In the genomic region with DNA sequence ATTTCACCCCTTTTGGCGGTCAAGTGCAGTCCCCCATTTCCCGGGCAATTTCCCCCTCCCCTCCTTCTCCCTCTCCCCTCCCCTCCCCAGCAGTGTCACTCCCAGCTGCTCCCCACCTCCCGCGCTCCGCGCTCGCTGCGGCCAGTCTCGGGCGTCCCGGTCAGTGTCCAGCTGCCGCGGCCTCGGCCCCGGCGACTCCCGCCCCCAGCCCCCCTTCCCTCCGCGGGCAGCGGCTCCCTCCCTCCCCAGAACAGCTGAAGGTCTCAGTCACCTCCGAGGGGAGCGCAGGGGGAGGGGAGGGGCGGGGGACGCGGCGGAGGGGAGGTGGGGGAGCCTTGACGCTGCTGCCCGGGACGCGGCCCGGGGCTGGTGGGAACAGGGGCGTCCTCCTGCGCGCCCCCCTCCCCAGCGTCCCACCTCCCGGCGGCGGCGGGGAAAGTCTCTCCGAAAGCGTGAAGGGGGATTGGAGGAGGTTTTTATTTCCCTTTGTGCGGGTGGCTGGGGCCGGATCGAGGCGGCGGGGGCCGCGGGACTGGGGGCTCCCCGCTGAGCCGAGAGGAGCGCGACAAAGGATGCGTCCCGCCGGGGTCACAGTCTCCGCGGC, we compare ENCODE assay signal across 12 cellular contexts. TPM values are rescaled to one million over a fixed set of nuclear protein-coding genes. Genes with fewer than 3 reads are reported as not detected.
DNase-seq lines count a peak whose midpoint lies in the region; ATAC-seq, FAIRE-seq and TF ChIP-seq lines count a peak whose summit lies in the region.
"Had no signal": no experiment of that assay in that cellular context is flagged by ENCODE, and none has a peak within 500 bp of the region (broad histone marks: within the 10 kb centered on the region; RNA-seq: fewer than 3 reads in every experiment).

A gene with protein sequence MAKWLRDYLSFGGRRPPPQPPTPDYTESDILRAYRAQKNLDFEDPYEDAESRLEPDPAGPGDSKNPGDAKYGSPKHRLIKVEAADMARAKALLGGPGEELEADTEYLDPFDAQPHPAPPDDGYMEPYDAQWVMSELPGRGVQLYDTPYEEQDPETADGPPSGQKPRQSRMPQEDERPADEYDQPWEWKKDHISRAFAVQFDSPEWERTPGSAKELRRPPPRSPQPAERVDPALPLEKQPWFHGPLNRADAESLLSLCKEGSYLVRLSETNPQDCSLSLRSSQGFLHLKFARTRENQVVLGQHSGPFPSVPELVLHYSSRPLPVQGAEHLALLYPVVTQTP (plus strand): TSS at position 341 of the 604 bp plus-strand sequence. CDS start 798 bp downstream, outside the sequence.

- H3K4me1 Mint-ChIP-seq in activated CD8-positive, alpha-beta T cell treated with anti-CD3 and anti-CD28 coated beads, Interleukin-2, amount 10 ng/mL, durations not matched to agents 7 days and 5 days (ENCODE audit: low read depth), result peaks cover 10% of the 10 kb centered on the region
- peaks cover 7% of the 10 kb centered on the region for H3K4me1 Mint-ChIP-seq in activated CD8-positive, alpha-beta T cell treated with anti-CD3 and anti-CD28 coated beads for 36 hours (ENCODE audit: low read depth)
- peaks cover 2% of the 10 kb centered on the region for H3K4me1 Mint-ChIP-seq in astrocyte (ENCODE audit: low read depth, unreplicated experiment)
- peaks cover 3 to 7% of the 10 kb centered on the region in 2 donors for H3K4me1 Mint-ChIP-seq in stimulated activated naive B cell treated with anti-CD40 and anti-IgM and Interleukin-4, amounts not matched to agents 10 μg/mL and 1 μg/mL and 100 μg/mL, for 72 hours

- no peak within 1 kb of the TSS for H3K4me3 ChIP-seq in astrocyte (ENCODE audit: insufficient read depth, low read depth, low read length)
- H3K4me3 ChIP-seq in liver (ENCODE audit: low read depth in 1 of 3, low read length in 3 of 3), result peak within 1 kb of the TSS in 2 of 3 donors; percentile 20 to 54
- H3K4me3 ChIP-seq: lung had no signal

- H3K4me1 ChIP-seq in astrocyte (ENCODE audit: insufficient read depth, low read length) (no peaks in the 10 kb centered on the region), liver (ENCODE audit: control insufficient read depth in 4 of 4, insufficient read depth in 4 of 4, low read length in 3 of 4) (peaks cover 7 to 14% (median 9%) of the 10 kb centered on the region in 4 donors)

- H3K27me3 ChIP-seq in astrocyte (ENCODE audit: insufficient read depth, low read length) (peaks cover 29% of the 10 kb centered on the region), liver (ENCODE audit: control insufficient read depth in 4 of 4, insufficient read depth in 4 of 4, low read length in 3 of 4) (no peaks in the 10 kb centered on the region)

- WGBS in liver, result under 1% methylated on average over 57 of the region's 57 CpGs

- no peak within 1 kb of the TSS for H3K9ac ChIP-seq in astrocyte (ENCODE audit: low read length)
- no peak within 1 kb of the TSS for H3K9ac ChIP-seq in liver (ENCODE audit: low read depth in 1 of 2, low read length in 2 of 2)

- peak within 1 kb of the TSS; percentile 15 for H3K4me2 ChIP-seq in astrocyte (ENCODE audit: low read length)

- H3K9me3 ChIP-seq in astrocyte (ENCODE audit: insufficient read depth, low read depth, low read length), result no peaks in the 10 kb centered on the region
- H3K9me3 ChIP-seq in liver (ENCODE audit: control insufficient read depth in 4 of 4, low read length in 3 of 4), result no peaks in the 10 kb centered on the region

- H3K27ac ChIP-seq in astrocyte (ENCODE audit: low read depth, low read length), result no peak within 1 kb of the TSS
- no peak within 1 kb of the TSS for H3K27ac ChIP-seq in liver (ENCODE audit: low read depth in 1 of 2, low read length in 2 of 2)

- ATAC-seq in activated CD8-positive, alpha-beta T cell treated with anti-CD3 and anti-CD28 coated beads, Interleukin-2, amount 10 ng/mL, durations not matched to agents 7 days and 5 days, result no peak
- no peak for ATAC-seq in activated CD8-positive, alpha-beta T cell treated with anti-CD3 and anti-CD28 coated beads for 36 hours
- no peak for ATAC-seq in stimulated activated naive B cell treated with anti-CD40 and anti-IgM and Interleukin-4, amounts not matched to agents 10 μg/mL and 1 μg/mL and 100 μg/mL, for 72 hours (replicated peaks)

- H2AFZ ChIP-seq in astrocyte (ENCODE audit: low read depth, low read length), result no peak within 1 kb of the TSS

- no peak for DNase-seq in activated CD8-positive, alpha-beta T cell treated with anti-CD3 and anti-CD28 coated beads, Interleukin-2, amount 10 ng/mL, durations not matched to agents 7 days and 5 days
- DNase-seq in activated CD8-positive, alpha-beta T cell treated with anti-CD3 and anti-CD28 coated beads for 36 hours, result no peak
- no peak for DNase-seq in astrocyte (ENCODE audit: low read depth)
- no peak for DNase-seq in stimulated activated naive B cell treated with anti-CD40 and anti-IgM and Interleukin-4, amounts not matched to agents 10 μg/mL and 1 μg/mL and 100 μg/mL, for 72 hours
- no peak for DNase-seq in COR-L47 (lab: John Stamatoyannopoulos, UW)
- no peak for DNase-seq in activated CD4-positive, alpha-beta T cell treated with anti-CD3 and anti-CD28 coated beads for 48 hours
- no peak for DNase-seq in UCSD-AML1 (lab: John Stamatoyannopoulos, UW; ENCODE audit: unreplicated experiment)
- DNase-seq: activated CD4-positive, alpha-beta T cell treated with anti-CD3 and anti-CD28 coated beads, Interleukin-2, amount 50 U/mL, for 4 hours had no signal

- H3K4me3 Mint-ChIP-seq in activated CD8-positive, alpha-beta T cell treated with anti-CD3 and anti-CD28 coated beads, Interleukin-2, amount 10 ng/mL, durations not matched to agents 7 days and 5 days, result peak within 1 kb of the TSS; percentile 28
- H3K4me3 Mint-ChIP-seq in activated CD8-positive, alpha-beta T cell treated with anti-CD3 and anti-CD28 coated beads for 36 hours, result no peak within 1 kb of the TSS
- H3K4me3 Mint-ChIP-seq in astrocyte (ENCODE audit: unreplicated experiment), result peak within 1 kb of the TSS; percentile 74
- peak within 1 kb of the TSS; percentile 75 to 77 for H3K4me3 Mint-ChIP-seq in stimulated activated naive B cell treated with anti-CD40 and anti-IgM and Interleukin-4, amounts not matched to agents 10 μg/mL and 1 μg/mL and 100 μg/mL, for 72 hours

- no peak for TF ChIP-seq RAD21 in liver (IDR thresholded peaks at IDR 0.05)

- H3K27ac Mint-ChIP-seq in activated CD8-positive, alpha-beta T cell treated with anti-CD3 and anti-CD28 coated beads, Interleukin-2, amount 10 ng/mL, durations not matched to agents 7 days and 5 days, result no peak within 1 kb of the TSS
- H3K27ac Mint-ChIP-seq in activated CD8-positive, alpha-beta T cell treated with anti-CD3 and anti-CD28 coated beads for 36 hours, result no peak within 1 kb of the TSS
- H3K27ac Mint-ChIP-seq in astrocyte (ENCODE audit: unreplicated experiment), result no peak within 1 kb of the TSS
- peak within 1 kb of the TSS; percentile 59 for H3K27ac Mint-ChIP-seq in stimulated activated naive B cell treated with anti-CD40 and anti-IgM and Interleukin-4, amounts not matched to agents 10 μg/mL and 1 μg/mL and 100 μg/mL, for 72 hours

- FAIRE-seq in astrocyte (lab: Jason Lieb, UNC), result no peak

- no peaks in the 10 kb centered on the region for H3K79me2 ChIP-seq in astrocyte (ENCODE audit: insufficient read depth, low read length)

- peaks cover 20% of the 10 kb centered on the region for H3K27me3 Mint-ChIP-seq in activated CD8-positive, alpha-beta T cell treated with anti-CD3 and anti-CD28 coated beads, Interleukin-2, amount 10 ng/mL, durations not matched to agents 7 days and 5 days (ENCODE audit: low read depth)
- peaks cover 13% of the 10 kb centered on the region for H3K27me3 Mint-ChIP-seq in activated CD8-positive, alpha-beta T cell treated with anti-CD3 and anti-CD28 coated beads for 36 hours
- H3K27me3 Mint-ChIP-seq in astrocyte (ENCODE audit: low read depth, unreplicated experiment), result peaks cover 36% of the 10 kb centered on the region
- peaks cover 26 to 60% of the 10 kb centered on the region in 2 donors for H3K27me3 Mint-ChIP-seq in stimulated activated naive B cell treated with anti-CD40 and anti-IgM and Interleukin-4, amounts not matched to agents 10 μg/mL and 1 μg/mL and 100 μg/mL, for 72 hours

- CTCF ChIA-PET in activated CD8-positive, alpha-beta T cell treated with anti-CD3 and anti-CD28 coated beads, Interleukin-2, amount 10 ng/mL, durations not matched to agents 7 days and 5 days (lab: Charles Lee), result interaction anchor here (1.2 kb wide), 1 partner anchor 65 kb away, joined by 3 read pairs; no protein-coding TSS in a partner anchor
- CTCF ChIA-PET in activated CD8-positive, alpha-beta T cell treated with anti-CD3 and anti-CD28 coated beads for 36 hours (lab: Charles Lee), result no interaction called here

- intact Hi-C loops in activated CD8-positive, alpha-beta T cell treated with anti-CD3 and anti-CD28 coated beads for 36 hours (cut with micrococcal nuclease), result no loop called here

- H3K36me3 ChIP-seq in astrocyte (ENCODE audit: insufficient read depth, low read length) (no peaks in the 10 kb centered on the region), liver (ENCODE audit: control insufficient read depth in 4 of 4, insufficient read depth in 3 of 4, low read depth in 1 of 4, low read length in 3 of 4) (no peaks in the 10 kb centered on the region)

- H3K36me3 Mint-ChIP-seq in activated CD8-positive, alpha-beta T cell treated with anti-CD3 and anti-CD28 coated beads, Interleukin-2, amount 10 ng/mL, durations not matched to agents 7 days and 5 days (ENCODE audit: low read depth), result no peaks in the 10 kb centered on the region
- H3K36me3 Mint-ChIP-seq in activated CD8-positive, alpha-beta T cell treated with anti-CD3 and anti-CD28 coated beads for 36 hours (ENCODE audit: low read depth), result no peaks in the 10 kb centered on the region
- H3K36me3 Mint-ChIP-seq in astrocyte (ENCODE audit: low read depth, unreplicated experiment), result no peaks in the 10 kb centered on the region
- H3K36me3 Mint-ChIP-seq in stimulated activated naive B cell treated with anti-CD40 and anti-IgM and Interleukin-4, amounts not matched to agents 10 μg/mL and 1 μg/mL and 100 μg/mL, for 72 hours, result no peaks in the 10 kb centered on the region

- TF ChIP-seq CTCF in activated CD8-positive, alpha-beta T cell treated with anti-CD3 and anti-CD28 coated beads for 36 hours (IDR thresholded peaks at IDR 0.05), result no peak
- TF ChIP-seq CTCF in astrocyte (IDR thresholded peaks at IDR 0.05; ENCODE audit: insufficient read depth, low read depth, low read length) (no peak), liver (IDR thresholded peaks at IDR 0.05; ENCODE audit: low read depth, low read length, missing input control) (no peak)

- H4K20me1 ChIP-seq in astrocyte (ENCODE audit: insufficient read depth, low read length), result no peaks in the 10 kb centered on the region

- no peaks in the 10 kb centered on the region for H3K9me3 Mint-ChIP-seq in activated CD8-positive, alpha-beta T cell treated with anti-CD3 and anti-CD28 coated beads, Interleukin-2, amount 10 ng/mL, durations not matched to agents 7 days and 5 days (ENCODE audit: insufficient read depth)
- H3K9me3 Mint-ChIP-seq in activated CD8-positive, alpha-beta T cell treated with anti-CD3 and anti-CD28 coated beads for 36 hours, result no peaks in the 10 kb centered on the region
- H3K9me3 Mint-ChIP-seq in astrocyte (ENCODE audit: unreplicated experiment), result peaks cover 1% of the 10 kb centered on the region
- no peaks in the 10 kb centered on the region for H3K9me3 Mint-ChIP-seq in stimulated activated naive B cell treated with anti-CD40 and anti-IgM and Interleukin-4, amounts not matched to agents 10 μg/mL and 1 μg/mL and 100 μg/mL, for 72 hours

- POLR2A ChIA-PET in activated CD8-positive, alpha-beta T cell treated with anti-CD3 and anti-CD28 coated beads, Interleukin-2, amount 10 ng/mL, durations not matched to agents 7 days and 5 days (lab: Charles Lee), result no interaction called here
- POLR2A ChIA-PET in activated CD8-positive, alpha-beta T cell treated with anti-CD3 and anti-CD28 coated beads for 36 hours (lab: Charles Lee), result no interaction called here

RNA-seq across cellular contexts. Expression of the gene that starts here (rescaled TPM):
- total RNA-seq in activated CD8-positive, alpha-beta T cell treated with anti-CD3 and anti-CD28 coated beads, Interleukin-2, amount 10 ng/mL, durations not matched to agents 7 days and 5 days, result not detected
- total RNA-seq in activated CD8-positive, alpha-beta T cell treated with anti-CD3 and anti-CD28 coated beads for 36 hours, result not detected
- total RNA-seq in astrocyte, result 0.62 and 0.79 TPM in 2 replicates
- 1 to 10 TPM in 1 of 2 donors, under 1 TPM in 1; 0.09 to 2.3 TPM for total RNA-seq in liver
- polyA plus RNA-seq in liver, result 10 to 100 TPM in 1 of 2 donors, 1 to 10 TPM in 1; 6.8 to 15.7 TPM
- total RNA-seq: dermis microvascular lymphatic vessel endothelial cell, lung had no signal
- polyA plus RNA-seq: BJ, lung had no signal
